Comparison of ENCODE assay signal across 22 cellular contexts in the genomic region with DNA sequence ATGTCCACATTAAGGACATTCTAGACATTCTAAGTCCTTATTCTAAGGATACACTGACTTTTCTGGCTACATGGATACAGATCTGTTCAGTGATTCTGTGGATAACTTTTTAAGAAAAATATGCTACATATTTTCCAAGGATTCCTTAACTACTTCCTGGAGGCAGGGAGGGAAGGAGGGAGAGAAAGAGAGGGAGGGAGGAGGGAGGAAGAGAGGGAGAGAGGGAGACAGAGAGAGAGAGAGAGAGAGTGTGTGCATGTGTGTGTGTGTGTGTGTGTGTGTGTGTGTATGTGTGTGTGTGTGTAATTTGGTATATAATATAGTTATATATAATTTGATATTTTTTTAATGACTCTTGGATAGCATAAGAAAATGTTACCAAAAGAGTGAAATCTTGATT.
"Had no signal": no experiment of that assay in that cellular context is flagged by ENCODE, and none has a peak within 500 bp of the region (broad histone marks: within the 10 kb centered on the region; RNA-seq: fewer than 3 reads in every experiment).

No MANE protein-coding gene starts in this region.

- DNase-seq: activated CD4-positive, alpha-beta T cell treated with anti-CD3 and anti-CD28 coated beads for 4 hours; activated CD4-positive, alpha-beta T cell treated with anti-CD3 and anti-CD28 coated beads, Interleukin-2, amount 50 U/mL, for 48 hours; activated CD4-positive, CD25-positive, alpha-beta regulatory T cell; activated effector memory CD4-positive, alpha-beta T cell treated with Interleukin-2 at 50 U/mL for 16 hours; activated naive CD4-positive, alpha-beta T cell treated with anti-CD3 and anti-CD28 coated beads for 36 hours; activated naive CD8-positive, alpha-beta T cell treated with anti-CD3 and anti-CD28 coated beads, Interleukin-2, amount 10 ng/mL, durations not matched to agents 7 days and 5 days; activated T-cell treated with anti-CD3 and anti-CD28 coated beads, Interleukin-2, amount 50 U/mL, for 48 hours; amniotic stem cell; colonic mucosa; kidney; lower lobe of right lung; midbrain; retina; sigmoid colon; stimulated activated CD4-positive, alpha-beta T cell treated with anti-CD3 and anti-CD28 coated beads, Interleukin-2, amount 100 ng/mL, for 48 hours; stimulated activated CD8-positive, alpha-beta memory T cell treated with anti-CD3 and anti-CD28 coated beads, Interleukin-4, amount 100 ng/mL, for 48 hours; stimulated activated naive CD4-positive, alpha-beta T cell had no signal

- H3K27ac Mint-ChIP-seq: activated naive CD4-positive, alpha-beta T cell treated with anti-CD3 and anti-CD28 coated beads for 36 hours; activated naive CD8-positive, alpha-beta T cell treated with anti-CD3 and anti-CD28 coated beads, Interleukin-2, amount 10 ng/mL, durations not matched to agents 7 days and 5 days; T-helper 1 cell treated with Interleukin-12 subunit alpha and Interleukin-12 subunit beta and Interleukin-4 antibody, amounts not matched to agents 30 μg/mL and 1 μg/mL, for 36 hours had no signal

- H3K4me3 ChIP-seq: breast epithelium, colonic mucosa, lower lobe of right lung, sigmoid colon, thoracic aorta had no signal

- H3K4me3 Mint-ChIP-seq: activated naive CD4-positive, alpha-beta T cell treated with anti-CD3 and anti-CD28 coated beads for 36 hours; activated naive CD8-positive, alpha-beta T cell treated with anti-CD3 and anti-CD28 coated beads, Interleukin-2, amount 10 ng/mL, durations not matched to agents 7 days and 5 days; central memory CD8-positive, alpha-beta T cell; T-helper 1 cell treated with Interleukin-12 subunit alpha and Interleukin-12 subunit beta and Interleukin-4 antibody, amounts not matched to agents 30 μg/mL and 1 μg/mL, for 36 hours had no signal

- H3K27me3 Mint-ChIP-seq: activated naive CD8-positive, alpha-beta T cell treated with anti-CD3 and anti-CD28 coated beads, Interleukin-2, amount 10 ng/mL, durations not matched to agents 7 days and 5 days; central memory CD8-positive, alpha-beta T cell had no signal

- H3K9me3 ChIP-seq: breast epithelium, colonic mucosa, lower lobe of right lung, sigmoid colon, thoracic aorta had no signal

- H3K4me1 ChIP-seq: breast epithelium, colonic mucosa, lower lobe of right lung had no signal

- H3K36me3 ChIP-seq: breast epithelium, colonic mucosa, lower lobe of right lung, sigmoid colon, thoracic aorta had no signal

- H3K9me3 Mint-ChIP-seq: central memory CD8-positive, alpha-beta T cell; T-helper 1 cell treated with Interleukin-12 subunit alpha and Interleukin-12 subunit beta and Interleukin-4 antibody, amounts not matched to agents 30 μg/mL and 1 μg/mL, for 36 hours had no signal

- H3K27ac ChIP-seq: colonic mucosa, lower lobe of right lung had no signal

- H3K27me3 ChIP-seq: breast epithelium, colonic mucosa, sigmoid colon had no signal

- ATAC-seq: left lobe of liver had no signal
